In genomic region chr6:63660737-63661136, GRCh38 we compare ENCODE assay signal across 17 cellular contexts. TPM values are rescaled to one million over a fixed set of nuclear protein-coding genes. Genes with fewer than 3 reads are reported as not detected.
DNase-seq lines count a peak whose midpoint lies in the region; ATAC-seq, FAIRE-seq and TF ChIP-seq lines count a peak whose summit lies in the region.
"Had no signal": no experiment of that assay in that cellular context is flagged by ENCODE, and none has a peak within 500 bp of the region (broad histone marks: within the 10 kb centered on the region; RNA-seq: fewer than 3 reads in every experiment).

No MANE protein-coding gene starts in this region.

- no peaks in the 10 kb centered on the region for H3K36me3 ChIP-seq in K562 (ENCODE audit: control insufficient read depth, insufficient read depth, low read length)
- H3K36me3 ChIP-seq: SJCRH30 had no signal

- 22% methylated on average over 1 of the region's 1 CpG for WGBS in K562 (ENCODE audit: insufficient coverage, low coverage, missing lambda C conversion rate)

- in situ Hi-C loops in K562 (cut with MboI), result no loop called here

- peaks cover 16% of the 10 kb centered on the region; the same call in 1 of the 2 replicates for H4K20me1 ChIP-seq in K562 (replicated peaks; ENCODE audit: control insufficient read depth, insufficient read depth, low read length)

- peak overlapping the region; percentile 67 for H3K27ac Mint-ChIP-seq in memory B cell

- H3K9me1 ChIP-seq in K562 (ENCODE audit: control insufficient read depth, insufficient read depth, low read length), result peaks cover 2% of the 10 kb centered on the region

- H3K79me2 ChIP-seq in K562 (ENCODE audit: control insufficient read depth, insufficient read depth, low read length), result peaks cover 99% of the 10 kb centered on the region

- no peak for TF ChIP-seq EP300 in K562 (IDR thresholded peaks at IDR 0.05; ENCODE audit: low read length)

- POLR2A ChIA-PET in K562 (lab: Yijun Ruan, JAX), result interaction anchor here (1.1 to 1.4 kb wide), 2 partner anchors 12 to 21 kb away, joined by 3 to 6 read pairs; no protein-coding TSS in a partner anchor

- peaks cover 53% of the 10 kb centered on the region for H3K4me1 Mint-ChIP-seq in memory B cell

- H3K27me3 Mint-ChIP-seq in memory B cell, result no peaks in the 10 kb centered on the region

- no peak for TF ChIP-seq CTCF in K562 (IDR thresholded peaks at IDR 0.05 in 2 of 3, conservative IDR thresholded peaks at IDR 0.05 in 1 of 3; ENCODE audit: insufficient read depth in 2 of 3, low read depth in 1 of 3, low read length in 3 of 3)

- H3K9me3 Mint-ChIP-seq in memory B cell, result no peaks in the 10 kb centered on the region

- H3K4me3 Mint-ChIP-seq in memory B cell, result no peak overlapping the region

- FAIRE-seq in GM12892 (lab: Jason Lieb, UNC), result peak; percentile 14
- no peak for FAIRE-seq in K562 (lab: Jason Lieb, UNC)

- no peak for TF ChIP-seq POLR2A in GM12892 (IDR thresholded peaks at IDR 0.05; ENCODE audit: low read depth, low read length)
- TF ChIP-seq POLR2A in K562 (conservative IDR thresholded peaks at IDR 0.05), result no peak

- H3K4me1 ChIP-seq in K562 (replicated peaks in 1 of 2; ENCODE audit: control insufficient read depth in 2 of 2, insufficient read depth in 2 of 2, low read length in 2 of 2), result peaks cover 0 to 14% of the 10 kb centered on the region in 2 experiments; a peak in 3 of 5 replicates
- H3K4me1 ChIP-seq: SJCRH30 had no signal

- H3K4me2 ChIP-seq in K562 (ENCODE audit: insufficient read depth, low read length), result no peak overlapping the region

- H3K4me3 ChIP-seq in K562, result no peak overlapping the region
- H3K4me3 ChIP-seq: GM23248, SJCRH30 had no signal

- H3K36me3 Mint-ChIP-seq in memory B cell, result peaks cover 5% of the 10 kb centered on the region

- TF ChIP-seq RAD21 in K562 (CRISPR knock-in tag; conservative IDR thresholded peaks at IDR 0.05 in 1 of 2, IDR thresholded peaks at IDR 0.05 in 1 of 2), result no peak

- CTCF ChIA-PET in K562 (lab: Yijun Ruan, JAX; ENCODE audit: low intra/inter-chr PET ratio), result no interaction called here

- H3K27ac ChIP-seq in K562 (ENCODE audit: extremely low read depth, low read depth, low read length) (no peak overlapping the region), substantia nigra (ENCODE audit: low read depth, low read length, poor library complexity, severe bottlenecking) (peak overlapping the region; percentile 64)
- H3K27ac ChIP-seq: GM23248, RWPE1, SJCRH30 had no signal

- DNase-seq in GM12892 (ENCODE audit: insufficient read length), result no peak
- no peak for DNase-seq in K562 (ENCODE audit: extremely low read depth in 1 of 4, low spot score in 3 of 4)
- DNase-seq in memory B cell (ENCODE audit: low spot score in 2 of 2), result no peak
- peak in 1 of 49 donors; percentile 5 for DNase-seq in substantia nigra (lab: John Stamatoyannopoulos, UW)
- DNase-seq: C1 segment of cervical spinal cord, DMS 273 treated with DMSO at 0.1 percent for 48 hours, GM23248, KG1, NCI-H1092 treated with DMSO at 0.1 percent for 48 hours, NCI-H1694, NCI-H2107, NCI-H69, SJCRH30 had no signal

- H3K9me3 ChIP-seq in K562 (replicated peaks; ENCODE audit: control insufficient read depth, insufficient read depth, low read depth, low read length), result no peaks in the 10 kb centered on the region
- H3K9me3 ChIP-seq: SJCRH30 had no signal

- no peaks in the 10 kb centered on the region for H3K27me3 ChIP-seq in K562 (ENCODE audit: control insufficient read depth in 2 of 2, insufficient read depth in 2 of 2, low read length in 2 of 2)
- H3K27me3 ChIP-seq: SJCRH30 had no signal

- H3K9ac ChIP-seq in K562 (ENCODE audit: insufficient read depth in 1 of 2, low read depth in 2 of 2, low read length in 2 of 2), result no peak overlapping the region
- H3K9ac ChIP-seq: GM23248 had no signal

- no TSS peak for BruUV-seq in K562 (replicated peaks; lab: Mats Ljungman, UMichigan)

- peak; percentile 51 for ATAC-seq in K562
- ATAC-seq in memory B cell (ENCODE audit: low read depth), result no peak
- no peak for ATAC-seq in GM21825 (IDR thresholded peaks at IDR 0.05; ENCODE audit: unreplicated experiment)
- no peak for ATAC-seq in GM19324 (IDR thresholded peaks at IDR 0.05; ENCODE audit: low FRiP score, unreplicated experiment)
- no peak for ATAC-seq in HG03045 (IDR thresholded peaks at IDR 0.05; ENCODE audit: unreplicated experiment)

- intact Hi-C loops in K562 (cut with micrococcal nuclease), result no loop called here

- H2AFZ ChIP-seq in K562 (ENCODE audit: low read depth, low read length), result no peak overlapping the region
- H2AFZ ChIP-seq: GM23248 had no signal

TF ChIP-seq in K562, 482 proteins besides CTCF, POLR2A, EP300 and RAD21:
- TF ChIP-seq KAT2B (IDR thresholded peaks at IDR 0.05; ENCODE audit: low read depth, low read length) (no peak), CREB3 (tag; conservative IDR thresholded peaks at IDR 0.05; ENCODE audit: low read depth) (no peak), ZZZ3 (IDR thresholded peaks at IDR 0.05) (no peak), CC2D1A (IDR thresholded peaks at IDR 0.05) (no peak), CHAMP1 (IDR thresholded peaks at IDR 0.05) (no peak), NCOA2 (IDR thresholded peaks at IDR 0.05; ENCODE audit: partially characterized antibody in 2 of 2) (no peak), TAF15 (IDR thresholded peaks at IDR 0.05; ENCODE audit: low read depth, low read length) (no peak), POU5F1 (IDR thresholded peaks at IDR 0.05; ENCODE audit: borderline replicate concordance, low read depth, low read length, partially characterized antibody) (no peak), KDM4B (IDR thresholded peaks at IDR 0.05; ENCODE audit: borderline replicate concordance in 2 of 2, low read depth in 1 of 2) (no peak), KDM2B (CRISPR knock-in tag; IDR thresholded peaks at IDR 0.05) (no peak)

RNA-seq across cellular contexts. Expression of gene PHF3, which starts 25.1 kb away (rescaled TPM):
- 23.3 TPM for polyA plus RNA-seq in GM12892 (2012; ENCODE audit: missing spikeins)
- 21.5 and 99.1 TPM in 2 replicates for total RNA-seq in K562 (2011; cell fraction: chromatin; rRNA removed; ENCODE audit: low replicate concordance)
- total RNA-seq in K562 (2011; cell fraction: nucleolus; rRNA removed), result 30.0 and 37.5 TPM in 2 replicates
- total RNA-seq in K562 (2011; cell fraction: nucleoplasm; rRNA removed), result 61.8 and 108 TPM in 2 replicates
- total RNA-seq in K562 (2014; rRNA removed) (37.4 and 44.0 TPM in 2 replicates), K562 (2014; rRNA removed; fragmentation: Illumina TruSeq; extraction: Trizol) (49.3 and 58.9 TPM in 2 replicates), K562 (2015; rRNA removed; fragmentation: Illumina TruSeq; extraction: Trizol) (49.8 and 51.2 TPM in 2 replicates), K562 (2021) (32.8 and 35.6 TPM in 2 replicates)
- polyA plus RNA-seq in K562 (2011; rRNA removed) (21.8 and 28.5 TPM in 2 replicates), K562 (2014; fragmentation: Illumina TruSeq; extraction: Trizol) (27.1 and 30.9 TPM in 2 replicates), K562 (2014; fragmentation: Nextera tagmentation; extraction: Ambion mirVana) (1 to 10 TPM; 8.1 to 8.6 TPM), K562 (2014; rRNA removed) (16.7 and 21.6 TPM in 2 replicates)
- polyA plus RNA-seq in K562 (2011; cell fraction: cytosol; rRNA removed), result 5.0 and 8.2 TPM in 2 replicates
- 23.1 and 24.4 TPM in 2 replicates for polyA plus RNA-seq in K562 (2011; cell fraction: nucleus; rRNA removed)
- polyA plus RNA-seq in K562 (2012), result 18.3 and 19.4 TPM in 2 replicates
- polyA minus RNA-seq in K562 (2011; rRNA and poly(A)+ RNA removed), result 73.5 and 98.2 TPM in 2 replicates
- polyA minus RNA-seq in K562 (2011; cell fraction: cytosol; rRNA and poly(A)+ RNA removed), result 28.0 and 30.5 TPM in 2 replicates
- polyA minus RNA-seq in K562 (2011; cell fraction: nucleus; rRNA and poly(A)+ RNA removed), result 45.8 and 84.0 TPM in 2 replicates
